Comparison of ENCODE assay signal across 2 cellular contexts in genomic region chr18:72152935-72153334, GRCh38.
A peak's percentile ranks its signal among the peaks of the same experiment; 100 is the strongest.
TF ChIP-seq lines count a peak whose summit lies in the region.

No MANE protein-coding gene starts in this region.

TF ChIP-seq in liver, 16 proteins besides CTCF, POLR2A, EP300 and RAD21:
- no peak for TF ChIP-seq EGR1 (IDR thresholded peaks at IDR 0.05; ENCODE audit: low read depth in 2 of 2)
- TF ChIP-seq RXRA (IDR thresholded peaks at IDR 0.05): peak in 1 of 2 donors; percentile 14
- no peak for TF ChIP-seq NR2F2 (IDR thresholded peaks at IDR 0.05)
- peak; percentile 6 to 36 for TF ChIP-seq HNF4A (conservative IDR thresholded peaks at IDR 0.05)

TF ChIP-seq in HepG2, 621 proteins besides CTCF, POLR2A, EP300 and RAD21:
- TF ChIP-seq MLXIP (CRISPR knock-in tag; IDR thresholded peaks at IDR 0.05; ENCODE audit: borderline replicate concordance): no peak
- TF ChIP-seq FOXP4 (CRISPR knock-in tag; IDR thresholded peaks at IDR 0.05): no peak
- TF ChIP-seq TGIF2 (CRISPR knock-in tag; IDR thresholded peaks at IDR 0.05): no peak
- TF ChIP-seq KLF12 (CRISPR knock-in tag; IDR thresholded peaks at IDR 0.05; ENCODE audit: borderline replicate concordance): no peak
